In the genomic region with DNA sequence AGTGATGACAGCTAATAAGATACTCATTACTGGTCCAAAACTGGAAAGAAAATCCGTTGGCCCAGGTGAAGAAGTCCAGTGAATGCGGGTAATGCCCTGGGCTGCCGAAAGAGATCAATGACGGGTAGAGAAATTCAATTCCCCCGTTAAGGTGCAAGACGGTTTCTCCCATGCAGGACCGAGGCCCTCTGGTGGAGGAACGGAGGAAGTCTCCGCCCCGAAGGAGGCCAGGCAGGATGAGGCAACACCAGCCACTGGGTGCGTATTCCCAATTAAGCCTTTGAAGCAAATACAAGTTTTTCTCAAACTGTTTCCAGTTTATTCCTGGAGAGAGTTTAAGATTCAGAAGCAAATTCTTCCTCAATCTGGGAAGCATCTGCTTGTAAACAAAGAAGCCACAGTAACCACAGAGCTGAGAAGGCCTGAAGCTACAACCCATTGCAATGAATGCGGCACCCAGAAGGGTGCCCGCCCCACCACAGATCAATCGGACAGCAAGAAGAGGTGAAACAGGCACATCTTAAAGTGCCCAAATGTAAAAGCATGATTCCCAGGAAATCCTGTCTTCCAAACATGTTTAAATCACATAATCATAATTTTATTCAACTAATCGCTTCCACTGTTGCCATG, we compare ENCODE assay signal across 8 cellular contexts.
DNase-seq lines count a peak whose midpoint lies in the region; ATAC-seq and FAIRE-seq lines count a peak whose summit lies in the region.

No MANE protein-coding gene starts in this region.

- peaks cover 16% of the 10 kb centered on the region for H3K4me1 ChIP-seq in adipocyte (ENCODE audit: control insufficient read depth, insufficient read depth, low read length)

- H3K9me3 ChIP-seq in adipocyte (ENCODE audit: control insufficient read depth, low read length), result no peaks in the 10 kb centered on the region

- intact Hi-C loops in left cardiac atrium (cut with DNase I), result loop anchor here (5.0 to 10.0 kb wide), 4 partner anchors 183 to 395 kb away; a partner anchor contains a TSS

- H3K27me3 ChIP-seq in H7 (ENCODE audit: control insufficient read depth, insufficient read depth, low read length), result no peaks in the 10 kb centered on the region
- no peaks in the 10 kb centered on the region for H3K27me3 ChIP-seq in adipocyte (replicated peaks; ENCODE audit: control insufficient read depth, insufficient read depth, low read length)

- DNase-seq in DMS79 treated with DMSO at 0.1 percent for 48 hours (lab: John Stamatoyannopoulos, UW), result peak; percentile 82
- peak; percentile 75 for DNase-seq in H7
- DNase-seq in NCI-H128 (lab: John Stamatoyannopoulos, UW; ENCODE audit: unreplicated experiment), result peak; percentile 81
- DNase-seq in SW480 (ENCODE audit: low spot score), result peak; percentile 80
- DNase-seq in adipocyte (ENCODE audit: low read depth), result peak; percentile 94
- peak; percentile 84 for DNase-seq in left cardiac atrium
- peak; percentile 48 for DNase-seq in pulmonary artery endothelial cell (ENCODE audit: low read depth, low spot score)
- DNase-seq in urothelium cell line (ENCODE audit: low spot score), result peak; percentile 73

- H3K36me3 ChIP-seq in H7 (replicated peaks; ENCODE audit: control insufficient read depth, insufficient read depth, low read length), result no peaks in the 10 kb centered on the region
- H3K36me3 ChIP-seq in adipocyte (ENCODE audit: control insufficient read depth, insufficient read depth, low read length, severe bottlenecking), result no peaks in the 10 kb centered on the region

- ATAC-seq in left cardiac atrium, result peak; percentile 93

- no peak for FAIRE-seq in urothelium cell line (lab: Jason Lieb, UNC)

- H3K9ac ChIP-seq in adipocyte (ENCODE audit: low read length), result peak overlapping the region; percentile 2

- no peak overlapping the region for H3K4me3 ChIP-seq in H7 (ENCODE audit: insufficient read depth, low read depth, low read length)
- no peak overlapping the region for H3K4me3 ChIP-seq in adipocyte (ENCODE audit: low read length)
